ENCODE assay signal across 6 cellular contexts in genomic region chr4:9522892-9523291, GRCh38.
A peak's percentile ranks its signal among the peaks of the same experiment; 100 is the strongest.
DNase-seq lines count a peak whose midpoint lies in the region; ATAC-seq, FAIRE-seq and TF ChIP-seq lines count a peak whose summit lies in the region.
"Not testable (repeated sequence)": the region's sequence is repeated elsewhere in the genome, so short reads cannot be mapped to it uniquely, and the experiment has no call there.

No MANE protein-coding gene starts in this region.

- CTCF ChIA-PET in GM12878 (lab: Yijun Ruan, JAX); HepG2 (lab: Yijun Ruan, JAX; ENCODE audit: low intra/inter-chr PET ratio, low total read pairs): not testable (repeated sequence)

- not testable (repeated sequence) for H3K4me3 ChIP-seq in GM12878; HepG2 (replicated peaks in 1 of 3; ENCODE audit: insufficient read depth in 1 of 3, low read depth in 2 of 3, low read length in 3 of 3)

- DNase-seq in Caki2 (ENCODE audit: low read depth) (peak; percentile 9), HT1080 (ENCODE audit: low read depth) (peak; percentile 10), NAMALWA (ENCODE audit: low spot score) (peak; percentile 28), RKO (ENCODE audit: low spot score) (peak; percentile 9)
- not testable (repeated sequence) for DNase-seq in GM12878 (ENCODE audit: low read depth, low spot score); HepG2 (ENCODE audit: low spot score)

- not testable (repeated sequence) for TF ChIP-seq EP300 in GM12878 (IDR thresholded peaks at IDR 0.05; ENCODE audit: borderline replicate concordance in 1 of 2, control insufficient read depth in 1 of 2, low read depth in 2 of 2, low read length in 2 of 2); HepG2 (IDR thresholded peaks at IDR 0.05; ENCODE audit: low read depth in 2 of 2, low read length in 2 of 2); HepG2 (CRISPR knock-in tag; IDR thresholded peaks at IDR 0.05; ENCODE audit: borderline replicate concordance)

- H4K20me1 ChIP-seq in GM12878 (ENCODE audit: control insufficient read depth, insufficient read depth); HepG2 (ENCODE audit: insufficient read depth, low read length): not testable (repeated sequence)

- TF ChIP-seq POLR2A in GM12878 (IDR thresholded peaks at IDR 0.05; ENCODE audit: low read depth, low read length); HepG2 (IDR thresholded peaks at IDR 0.05; ENCODE audit: insufficient read depth in 1 of 2, low read depth in 2 of 2, low read length in 2 of 2): not testable (repeated sequence)

- not testable (repeated sequence) for ATAC-seq in GM12878, HepG2

- SMC1A ChIA-PET in GM12878 (lab: Charles Lee; ENCODE audit: uncharacterized antibody, unreplicated experiment): not testable (repeated sequence)

- not testable (repeated sequence) for H3K4me1 ChIP-seq in GM12878 (ENCODE audit: control insufficient read depth, insufficient read depth, low read length); HepG2 (ENCODE audit: insufficient read depth, low read length)

- H3K9me3 ChIP-seq in GM12878 (replicated peaks; ENCODE audit: control insufficient read depth, insufficient read depth, low read length); HepG2 (ENCODE audit: low read length): not testable (repeated sequence)

- 58% methylated on average over 1 of the region's 1 CpG for WGBS in GM12878 (ENCODE audit: insufficient coverage, insufficient replicate concordance, low lambda C conversion rate, missing lambda C conversion rate)
- WGBS in HepG2 (ENCODE audit: low lambda C conversion rate): 22% methylated on average over 1 of the region's 1 CpG

- intact Hi-C loops in GM12878 (cut with micrococcal nuclease; ENCODE audit: unreplicated experiment); HepG2 (cut with micrococcal nuclease; ENCODE audit: unreplicated experiment): not testable (repeated sequence)

- TF ChIP-seq CTCF in GM12878 (IDR thresholded peaks at IDR 0.05 in 2 of 3, conservative IDR thresholded peaks at IDR 0.05 in 1 of 3; ENCODE audit: control insufficient read depth in 2 of 3, extremely low read depth in 1 of 3, insufficient read depth in 1 of 3, low read depth in 3 of 3, low read length in 3 of 3); HepG2 (CRISPR knock-in tag; IDR thresholded peaks at IDR 0.05): not testable (repeated sequence)

- not testable (repeated sequence) for TF ChIP-seq RAD21 in GM12878 (IDR thresholded peaks at IDR 0.05; ENCODE audit: insufficient read depth, low read depth, low read length); HepG2 (CRISPR knock-in tag; IDR thresholded peaks at IDR 0.05)

- in situ Hi-C loops in Caki2 (cut with HindIII; ENCODE audit: low pct_unique_long_range_greater_than_20kb, low sequenced_read_pairs); GM12878 (cut with MboI); HepG2 (cut with HindIII; ENCODE audit: extremely low pct_ligation_motif_present, low pct_unique_long_range_greater_than_20kb): not testable (repeated sequence)

- not testable (repeated sequence) for H3K27ac ChIP-seq in GM12878 (ENCODE audit: control insufficient read depth, insufficient read depth); HepG2 (ENCODE audit: extremely low read length, insufficient read depth, low read length)

- not testable (repeated sequence) for H2AFZ ChIP-seq in GM12878 (ENCODE audit: control insufficient read depth, low read depth, low read length); HepG2 (ENCODE audit: low read length)

- H3K27me3 ChIP-seq in GM12878 (replicated peaks in 1 of 2; ENCODE audit: control insufficient read depth in 2 of 2, insufficient read depth in 2 of 2, low read length in 1 of 2); HepG2 (ENCODE audit: control insufficient read depth in 1 of 2, insufficient read depth in 2 of 2, low read length in 2 of 2): not testable (repeated sequence)

- RAD21 ChIA-PET in GM12878 (lab: Charles Lee; ENCODE audit: unreplicated experiment): not testable (repeated sequence)

- not testable (repeated sequence) for BruUV-seq in GM12878 (replicated peaks; lab: Mats Ljungman, UMichigan); HepG2 (replicated peaks; lab: Mats Ljungman, UMichigan)

- POLR2A ChIA-PET in GM12878 (lab: Charles Lee); HepG2 (lab: Yijun Ruan, JAX): not testable (repeated sequence)

- not testable (repeated sequence) for H3K4me2 ChIP-seq in GM12878 (ENCODE audit: control insufficient read depth, insufficient read depth); HepG2 (ENCODE audit: low read depth, low read length)

- not testable (repeated sequence) for H3K36me3 ChIP-seq in GM12878 (ENCODE audit: control insufficient read depth in 2 of 2, insufficient read depth in 2 of 2, low read length in 1 of 2); HepG2 (replicated peaks in 1 of 2; ENCODE audit: control insufficient read depth in 1 of 2, insufficient read depth in 2 of 2, low read length in 2 of 2)

- H3K9ac ChIP-seq in GM12878 (ENCODE audit: control insufficient read depth, insufficient read depth, low read length); HepG2 (ENCODE audit: insufficient read depth, low read depth, low read length): not testable (repeated sequence)

- not testable (repeated sequence) for H3K79me2 ChIP-seq in GM12878 (ENCODE audit: control insufficient read depth, insufficient read depth, low read length); HepG2 (ENCODE audit: insufficient read depth, low read length)

- FAIRE-seq in GM12878 (lab: Jason Lieb, UNC); HepG2 (lab: Jason Lieb, UNC): not testable (repeated sequence)

TF ChIP-seq in GM12878, 131 proteins besides CTCF, POLR2A, EP300 and RAD21:
- TF ChIP-seq HCFC1 (IDR thresholded peaks at IDR 0.05; ENCODE audit: low read length) (0 out of 2 replicates have a peak, but pooled peaks have one; percentile 16), SIX5 (IDR thresholded peaks at IDR 0.05; ENCODE audit: low read depth, low read length, severe bottlenecking) (peak; percentile 40)

TF ChIP-seq in HepG2, 621 proteins besides CTCF, POLR2A, EP300 and RAD21:
- TF ChIP-seq THAP11 (CRISPR knock-in tag; IDR thresholded peaks at IDR 0.05) (peak; percentile 84), ZNF143 (CRISPR knock-in tag; IDR thresholded peaks at IDR 0.05) (peak; percentile 64), NFYC (CRISPR knock-in tag; IDR thresholded peaks at IDR 0.05) (peak; percentile 29; the same call in 1 of the 2 replicates)
